In genomic region chr2:156841321-156841720, GRCh38 we compare ENCODE assay signal across 25 cellular contexts.
DNase-seq lines count a peak whose midpoint lies in the region; ATAC-seq and TF ChIP-seq lines count a peak whose summit lies in the region.
"Had no signal": no experiment of that assay in that cellular context is flagged by ENCODE, and none has a peak within 500 bp of the region (broad histone marks: within the 10 kb centered on the region; RNA-seq: fewer than 3 reads in every experiment).

No MANE protein-coding gene starts in this region.

- no peaks in the 10 kb centered on the region for H3K36me3 ChIP-seq in DND-41 (ENCODE audit: insufficient read depth, low read length)
- H3K36me3 ChIP-seq in heart left ventricle = no peaks in the 10 kb centered on the region
- H3K36me3 ChIP-seq: adrenal gland; BLaER1 treated with 17β-estradiol and CSF1 and Interleukin-3, amounts not matched to agents 10 nM and 100 nM; breast epithelium; ovary; uterus had no signal

- TF ChIP-seq CTCF in DND-41 (IDR thresholded peaks at IDR 0.05; ENCODE audit: borderline replicate concordance, extremely low read depth, low read length, poor library complexity, severe bottlenecking) (no peak), heart left ventricle (IDR thresholded peaks at IDR 0.05) (no peak)

- no peak for TF ChIP-seq POLR2A in heart left ventricle (IDR thresholded peaks at IDR 0.05)

- H3K9me3 ChIP-seq in DND-41 (ENCODE audit: insufficient read depth, low read length, severe bottlenecking) = no peaks in the 10 kb centered on the region
- H3K9me3 ChIP-seq in heart left ventricle = no peaks in the 10 kb centered on the region
- H3K9me3 ChIP-seq: adrenal gland; BLaER1 treated with 17β-estradiol and CSF1 and Interleukin-3, amounts not matched to agents 10 nM and 100 nM; breast epithelium; ovary; uterus had no signal

- H3K4me1 ChIP-seq in DND-41 (ENCODE audit: insufficient read depth, low read length) = peaks cover 20% of the 10 kb centered on the region
- no peaks in the 10 kb centered on the region for H3K4me1 ChIP-seq in heart left ventricle
- H3K4me1 ChIP-seq: adrenal gland; BLaER1 treated with 17β-estradiol and CSF1 and Interleukin-3, amounts not matched to agents 10 nM and 100 nM; breast epithelium; uterus had no signal

- H3K79me2 ChIP-seq in DND-41 (ENCODE audit: insufficient read depth, low read length) = no peaks in the 10 kb centered on the region

- H3K27ac ChIP-seq in DND-41 (ENCODE audit: low read length) = peak overlapping the region; percentile 79
- no peak overlapping the region for H3K27ac ChIP-seq in heart left ventricle
- H3K27ac ChIP-seq: adrenal gland; BLaER1 treated with 17β-estradiol and CSF1 and Interleukin-3, amounts not matched to agents 10 nM and 100 nM; breast epithelium; ovary; uterus had no signal

- H4K20me1 ChIP-seq in DND-41 (ENCODE audit: insufficient read depth, low read length) = no peaks in the 10 kb centered on the region
- H4K20me1 ChIP-seq: BLaER1 treated with 17β-estradiol and CSF1 and Interleukin-3, amounts not matched to agents 10 nM and 100 nM had no signal

- ATAC-seq in DND-41 (ENCODE audit: insufficient read depth, low read depth) (peak; percentile 99), GM18907 (IDR thresholded peaks at IDR 0.05; ENCODE audit: unreplicated experiment) (peak; percentile 57), HG02610 (IDR thresholded peaks at IDR 0.05; ENCODE audit: unreplicated experiment) (peak; percentile 57), HG03575 (IDR thresholded peaks at IDR 0.05; ENCODE audit: extremely low read depth, insufficient number of reproducible peaks, low FRiP score, unreplicated experiment) (peak; percentile 52), HG03039 (IDR thresholded peaks at IDR 0.05; ENCODE audit: unreplicated experiment) (no peak), heart left ventricle (no peak)
- ATAC-seq: activated CD8-positive, alpha-beta memory T cell treated with anti-CD3 and anti-CD28 coated beads, Interleukin-2, amount 10 ng/mL, durations not matched to agents 7 days and 5 days; naive thymus-derived CD8-positive, alpha-beta T cell; sciatic nerve had no signal

- H3K4me3 ChIP-seq in DND-41 (ENCODE audit: low read depth in 1 of 2, low read length in 2 of 2) = peak overlapping the region in 1 of 2 experiments; percentile 18; a peak in 2 of 4 replicates
- H3K4me3 ChIP-seq in heart left ventricle = no peak overlapping the region
- H3K4me3 ChIP-seq: adrenal gland; BLaER1 treated with 17β-estradiol and CSF1 and Interleukin-3, amounts not matched to agents 10 nM and 100 nM; breast epithelium; ovary; uterus had no signal

- peak overlapping the region; percentile 72 for H2AFZ ChIP-seq in DND-41 (ENCODE audit: low read depth, low read length)

- H3K27me3 ChIP-seq in DND-41 (ENCODE audit: insufficient read depth, low read length, poor library complexity) = no peaks in the 10 kb centered on the region
- no peaks in the 10 kb centered on the region for H3K27me3 ChIP-seq in heart left ventricle
- H3K27me3 ChIP-seq: adrenal gland; BLaER1 treated with 17β-estradiol and CSF1 and Interleukin-3, amounts not matched to agents 10 nM and 100 nM; breast epithelium; ovary; uterus had no signal

- 86 to 90% (median 89%) methylated on average over 3 of the region's 3 CpGs for WGBS in heart left ventricle, 4 donors

- intact Hi-C loops in heart left ventricle (cut with DNase I) = no loop called here

- peak; percentile 50 for DNase-seq in DND-41
- DNase-seq in NCI-H1417 (lab: John Stamatoyannopoulos, UW) = no peak
- DNase-seq in heart left ventricle = no peak
- no peak for DNase-seq in activated naive CD4-positive, alpha-beta T cell treated with Interleukin-2 at 50 U/mL for 16 hours
- DNase-seq: activated CD4-positive, alpha-beta T cell treated with anti-CD3 and anti-CD28 coated beads, Interleukin-2, amount 10 ng/mL, durations not matched to agents 24 days and 14 days; activated CD8-positive, alpha-beta memory T cell treated with anti-CD3 and anti-CD28 coated beads, Interleukin-2, amount 10 ng/mL, durations not matched to agents 7 days and 5 days; activated effector memory CD4-positive, alpha-beta T cell treated with Interleukin-2 at 50 U/mL for 16 hours; adrenal gland; Calu3; cortex of kidney; naive thymus-derived CD8-positive, alpha-beta T cell; NCI-H146; NCI-H2171 treated with DMSO at 0.1 percent for 48 hours; NCI-H69; ovary; SHP77 treated with DMSO at 0.1 percent for 48 hours; stimulated activated CD4-positive, alpha-beta T cell treated with anti-CD3 and anti-CD28 coated beads, Interleukin-15, amount 100 ng/mL, for 24 hours; uterus had no signal

- peak overlapping the region; percentile 40 for H3K9ac ChIP-seq in DND-41 (ENCODE audit: low read depth, low read length)
- H3K9ac ChIP-seq: BLaER1 treated with 17β-estradiol and CSF1 and Interleukin-3, amounts not matched to agents 10 nM and 100 nM had no signal

- H3K4me2 ChIP-seq in DND-41 (ENCODE audit: insufficient read depth, low read length) = peak overlapping the region; percentile 60
- H3K4me2 ChIP-seq: BLaER1 treated with 17β-estradiol and CSF1 and Interleukin-3, amounts not matched to agents 10 nM and 100 nM had no signal

Comparison
In these comparisons a context has a peak if more than half of its experiments do, and no peak if none do; other contexts are left out.
1. ATAC-seq: peak in DND-41 (single experiment), GM18907 (single experiment), HG02610 (single experiment) and HG03575 (single experiment); none in HG03039 (single experiment) and heart left ventricle (0 of 4).